In genomic region chrX:9897761-9898161, GRCh38 we compare ENCODE assay signal across 17 cellular contexts.
A peak's percentile ranks its signal among the peaks of the same experiment; 100 is the strongest.
DNase-seq lines count a peak whose midpoint lies in the region; ATAC-seq, FAIRE-seq and TF ChIP-seq lines count a peak whose summit lies in the region.
"Had no signal": no experiment of that assay in that cellular context is flagged by ENCODE, and none has a peak within 500 bp of the region (broad histone marks: within the 10 kb centered on the region; RNA-seq: fewer than 3 reads in every experiment).

No MANE protein-coding gene starts in this region.

- TF ChIP-seq POLR2A in HepG2 (IDR thresholded peaks at IDR 0.05; ENCODE audit: insufficient read depth in 1 of 2, low read depth in 2 of 2, low read length in 2 of 2) (no peak), erythroblast (IDR thresholded peaks at IDR 0.05; ENCODE audit: low read length) (no peak)

- H3K36me3 Mint-ChIP-seq in chondrocyte (ENCODE audit: low read depth) (no peaks in the 10 kb centered on the region), nephron (ENCODE audit: low read depth) (peaks cover 12% of the 10 kb centered on the region)
- no peaks in the 10 kb centered on the region for H3K36me3 Mint-ChIP-seq in T-helper 2 cell treated with Interferon-gamma antibody and Interleukin-4, amounts not matched to agents 5 μg/mL and 100 μg/mL, for 36 hours (ENCODE audit: low read depth)
- H3K36me3 Mint-ChIP-seq: activated CD4-positive, alpha-beta memory T cell treated with anti-CD3 and anti-CD28 coated beads for 36 hours had no signal

- H4K20me1 ChIP-seq in HepG2 (ENCODE audit: insufficient read depth, low read length), result no peaks in the 10 kb centered on the region

- CTCF ChIA-PET in HepG2 (lab: Yijun Ruan, JAX; ENCODE audit: low intra/inter-chr PET ratio, low total read pairs), result no interaction called here

- H3K27me3 ChIP-seq in HepG2 (ENCODE audit: control insufficient read depth in 1 of 2, insufficient read depth in 2 of 2, low read length in 2 of 2), result no peaks in the 10 kb centered on the region
- H3K27me3 ChIP-seq: foreskin keratinocyte had no signal

- no peak overlapping the region for H3K4me2 ChIP-seq in HepG2 (ENCODE audit: low read depth, low read length)

- H3K4me3 Mint-ChIP-seq in chondrocyte (ENCODE audit: unreplicated experiment) (peak overlapping the region; percentile 76), nephron (peak overlapping the region; percentile 19 to 72 (median 59))
- no peak overlapping the region for H3K4me3 Mint-ChIP-seq in T-helper 2 cell treated with Interferon-gamma antibody and Interleukin-4, amounts not matched to agents 5 μg/mL and 100 μg/mL, for 36 hours
- H3K4me3 Mint-ChIP-seq: activated CD4-positive, alpha-beta memory T cell treated with anti-CD3 and anti-CD28 coated beads for 36 hours; B cell; T-helper 1 cell treated with Interleukin-12 subunit alpha and Interleukin-12 subunit beta and Interleukin-4 antibody, amounts not matched to agents 30 μg/mL and 1 μg/mL, for 36 hours had no signal

- 93% methylated on average over 6 of the region's 6 CpGs for WGBS in HepG2 (ENCODE audit: low lambda C conversion rate)

- H3K27me3 Mint-ChIP-seq in chondrocyte (ENCODE audit: low read depth) (no peaks in the 10 kb centered on the region), nephron (ENCODE audit: low read depth) (no peaks in the 10 kb centered on the region)
- H3K27me3 Mint-ChIP-seq in T-helper 2 cell treated with Interferon-gamma antibody and Interleukin-4, amounts not matched to agents 5 μg/mL and 100 μg/mL, for 36 hours (ENCODE audit: low read depth), result peaks cover 12% of the 10 kb centered on the region

- intact Hi-C loops in HepG2 (cut with micrococcal nuclease; ENCODE audit: unreplicated experiment), result no loop called here

- no peaks in the 10 kb centered on the region for H3K4me1 ChIP-seq in HepG2 (ENCODE audit: insufficient read depth, low read length)

- no peak overlapping the region for H3K9ac ChIP-seq in HepG2 (ENCODE audit: insufficient read depth, low read depth, low read length)

- H3K9me3 ChIP-seq in HepG2 (ENCODE audit: low read length), result no peaks in the 10 kb centered on the region

- BruUV-seq in HepG2 (replicated peaks; lab: Mats Ljungman, UMichigan), result no TSS peak

- H2AFZ ChIP-seq in HepG2 (ENCODE audit: low read length), result no peak overlapping the region

- in situ Hi-C loops in HepG2 (cut with HindIII; ENCODE audit: extremely low pct_ligation_motif_present, low pct_unique_long_range_greater_than_20kb), result no loop called here

- no peaks in the 10 kb centered on the region; a peak in 1 of 5 replicates for H3K36me3 ChIP-seq in HepG2 (replicated peaks in 1 of 2; ENCODE audit: control insufficient read depth in 1 of 2, insufficient read depth in 2 of 2, low read length in 2 of 2)

- no peak for ATAC-seq in HepG2
- ATAC-seq: foreskin keratinocyte had no signal

- peak overlapping the region; percentile 99 for H3K27ac Mint-ChIP-seq in chondrocyte (ENCODE audit: unreplicated experiment)
- peak overlapping the region; percentile 76 to 94 (median 93) for H3K27ac Mint-ChIP-seq in nephron
- no peak overlapping the region for H3K27ac Mint-ChIP-seq in T-helper 2 cell treated with Interferon-gamma antibody and Interleukin-4, amounts not matched to agents 5 μg/mL and 100 μg/mL, for 36 hours
- H3K27ac Mint-ChIP-seq: activated CD4-positive, alpha-beta memory T cell treated with anti-CD3 and anti-CD28 coated beads for 36 hours; B cell; T-helper 1 cell treated with Interleukin-12 subunit alpha and Interleukin-12 subunit beta and Interleukin-4 antibody, amounts not matched to agents 30 μg/mL and 1 μg/mL, for 36 hours had no signal

- TF ChIP-seq CTCF in AG09319 (IDR thresholded peaks at IDR 0.05; ENCODE audit: low read depth, low read length) (no peak), chondrocyte (IDR thresholded peaks at IDR 0.05) (no peak), nephron (IDR thresholded peaks at IDR 0.05; ENCODE audit: unreplicated experiment in 3 of 3) (no peak), HepG2 (CRISPR knock-in tag; IDR thresholded peaks at IDR 0.05) (no peak)

- no peak overlapping the region for H3K27ac ChIP-seq in HepG2 (ENCODE audit: extremely low read length, insufficient read depth, low read length)
- H3K27ac ChIP-seq: foreskin keratinocyte had no signal

- FAIRE-seq in HepG2 (lab: Jason Lieb, UNC), result no peak

- TF ChIP-seq EP300 in HepG2 (IDR thresholded peaks at IDR 0.05; ENCODE audit: low read depth in 2 of 2, low read length in 2 of 2) (no peak), HepG2 (CRISPR knock-in tag; IDR thresholded peaks at IDR 0.05; ENCODE audit: borderline replicate concordance) (no peak)

- no peak for TF ChIP-seq RAD21 in HepG2 (CRISPR knock-in tag; IDR thresholded peaks at IDR 0.05)

- no peaks in the 10 kb centered on the region for H3K79me2 ChIP-seq in HepG2 (ENCODE audit: insufficient read depth, low read length)

- DNase-seq in AG09319 (ENCODE audit: extremely low read depth, low read depth) (peak; percentile 47), LHCN-M2 (ENCODE audit: low read depth) (peak; percentile 84), chondrocyte (ENCODE audit: low spot score) (no peak), HepG2 (ENCODE audit: low spot score) (no peak), erythroblast (lab: John Stamatoyannopoulos, UW) (no peak), HuH-7 (ENCODE audit: low spot score) (no peak)
- no peak for DNase-seq in T-helper 2 cell treated with Interferon-gamma antibody and Interleukin-4, amounts not matched to agents 5 μg/mL and 100 μg/mL, for 36 hours (ENCODE audit: low spot score)
- DNase-seq: activated CD4-positive, alpha-beta memory T cell treated with anti-CD3 and anti-CD28 coated beads for 36 hours; activated effector memory CD4-positive, alpha-beta T cell treated with Interleukin-2 at 50 U/mL for 16 hours; cerebellar nuclear complex; DND-41; foreskin keratinocyte; Karpas-422; left cardiac atrium had no signal

- H3K4me1 Mint-ChIP-seq in chondrocyte (ENCODE audit: low read depth) (peaks cover 37% of the 10 kb centered on the region), nephron (peaks cover 46% of the 10 kb centered on the region)
- H3K4me1 Mint-ChIP-seq in T-helper 2 cell treated with Interferon-gamma antibody and Interleukin-4, amounts not matched to agents 5 μg/mL and 100 μg/mL, for 36 hours (ENCODE audit: low read depth), result no peaks in the 10 kb centered on the region
- H3K4me1 Mint-ChIP-seq: B cell had no signal

- POLR2A ChIA-PET in HepG2 (lab: Yijun Ruan, JAX), result no interaction called here

- H3K9me3 Mint-ChIP-seq in chondrocyte (ENCODE audit: low read depth), result peaks cover 18% of the 10 kb centered on the region
- peaks cover 7% of the 10 kb centered on the region for H3K9me3 Mint-ChIP-seq in nephron
- no peaks in the 10 kb centered on the region for H3K9me3 Mint-ChIP-seq in T-helper 2 cell treated with Interferon-gamma antibody and Interleukin-4, amounts not matched to agents 5 μg/mL and 100 μg/mL, for 36 hours
- H3K9me3 Mint-ChIP-seq: activated CD4-positive, alpha-beta memory T cell treated with anti-CD3 and anti-CD28 coated beads for 36 hours; T-helper 1 cell treated with Interleukin-12 subunit alpha and Interleukin-12 subunit beta and Interleukin-4 antibody, amounts not matched to agents 30 μg/mL and 1 μg/mL, for 36 hours had no signal

- no peak overlapping the region for H3K4me3 ChIP-seq in HepG2 (replicated peaks in 1 of 3; ENCODE audit: insufficient read depth in 1 of 3, low read depth in 2 of 3, low read length in 3 of 3)

TF ChIP-seq in HepG2, 621 proteins besides CTCF, POLR2A, EP300 and RAD21:
- no peak for TF ChIP-seq ZNF703 (CRISPR knock-in tag; IDR thresholded peaks at IDR 0.05; ENCODE audit: borderline replicate concordance)
- no peak for TF ChIP-seq BCL6 (CRISPR knock-in tag; IDR thresholded peaks at IDR 0.05)
- TF ChIP-seq POLR2AphosphoS2 (IDR thresholded peaks at IDR 0.05; ENCODE audit: low read depth, low read length), result no peak
- TF ChIP-seq ZNF3 (CRISPR knock-in tag; IDR thresholded peaks at IDR 0.05), result no peak
- TF ChIP-seq ZNF841 (CRISPR knock-in tag; IDR thresholded peaks at IDR 0.05; ENCODE audit: borderline replicate concordance), result no peak
- no peak for TF ChIP-seq ZNF143 (CRISPR knock-in tag; IDR thresholded peaks at IDR 0.05)

Comparison
In these comparisons a context has a peak if more than half of its experiments do, and no peak if none do; other contexts are left out.
1. DNase-seq: peak in AG09319 (single experiment) and LHCN-M2 (single experiment); none in chondrocyte (single experiment), HepG2 (single experiment), T-helper 2 cell treated with Interferon-gamma antibody and Interleukin-4, amounts not matched to agents 5 μg/mL and 100 μg/mL, for 36 hours (single experiment), erythroblast (0 of 2) and HuH-7 (single experiment).